Comparison of ENCODE assay signal across 14 cellular contexts in genomic region chr6:27679968-27680694, GRCh38.
A peak's percentile ranks its signal among the peaks of the same experiment; 100 is the strongest.
DNase-seq lines count a peak whose midpoint lies in the region; ATAC-seq and TF ChIP-seq lines count a peak whose summit lies in the region.
"Had no signal": no experiment of that assay in that cellular context is flagged by ENCODE, and none has a peak within 500 bp of the region (broad histone marks: within the 10 kb centered on the region; RNA-seq: fewer than 3 reads in every experiment).

No MANE protein-coding gene starts in this region.

- TF ChIP-seq CTCF in A673 (conservative IDR thresholded peaks at IDR 0.05; ENCODE audit: low read depth, low read length) = no peak
- TF ChIP-seq CTCF in body of pancreas (IDR thresholded peaks at IDR 0.05) = no peak

- H3K4me1 ChIP-seq in A673 (ENCODE audit: insufficient read depth, low read length, poor library complexity, severe bottlenecking) = no peaks in the 10 kb centered on the region
- H3K4me1 ChIP-seq in iPS-18a (ENCODE audit: control insufficient read depth, low read depth, low read length) = no peaks in the 10 kb centered on the region
- no peaks in the 10 kb centered on the region for H3K4me1 ChIP-seq in body of pancreas

- H3K4me1 Mint-ChIP-seq in activated naive CD8-positive, alpha-beta T cell treated with anti-CD3 and anti-CD28 coated beads, Interleukin-2, amount 10 ng/mL, durations not matched to agents 7 days and 5 days = peaks cover 19% of the 10 kb centered on the region

- H3K9me3 Mint-ChIP-seq in activated naive CD8-positive, alpha-beta T cell treated with anti-CD3 and anti-CD28 coated beads, Interleukin-2, amount 10 ng/mL, durations not matched to agents 7 days and 5 days = peaks cover 9% of the 10 kb centered on the region

- H3K27ac Mint-ChIP-seq in activated naive CD8-positive, alpha-beta T cell treated with anti-CD3 and anti-CD28 coated beads, Interleukin-2, amount 10 ng/mL, durations not matched to agents 7 days and 5 days = peak overlapping the region; percentile 51

- 8 to 20% methylated on average over 47 of the region's 47 CpGs for WGBS in body of pancreas, 2 donors

- intact Hi-C loops in A673 (cut with micrococcal nuclease; ENCODE audit: unreplicated experiment) (loop anchor here (10.0 kb wide), 1 partner anchor 495 kb away; no protein-coding TSS in a partner anchor), body of pancreas (cut with DNase I) (no loop called here)

- DNase-seq in A673 (ENCODE audit: low spot score) (no peak), body of pancreas (no peak)
- no peak for DNase-seq in activated naive CD8-positive, alpha-beta T cell treated with anti-CD3 and anti-CD28 coated beads, Interleukin-2, amount 10 ng/mL, durations not matched to agents 7 days and 5 days
- DNase-seq: effector CD8-positive, alpha-beta T cell; NCI-H526 treated with DMSO at 0.1 percent for 48 hours had no signal

- H3K36me3 ChIP-seq in A673 (ENCODE audit: insufficient read depth, low read length, poor library complexity, severe bottlenecking) (no peaks in the 10 kb centered on the region), iPS-18a (ENCODE audit: control insufficient read depth, low read depth, low read length) (no peaks in the 10 kb centered on the region), body of pancreas (replicated peaks in 1 of 2; ENCODE audit: insufficient read depth in 1 of 2, low read depth in 2 of 2) (no peaks in the 10 kb centered on the region)
- H3K36me3 ChIP-seq: BLaER1, MG63, right atrium auricular region had no signal

- H3K36me3 Mint-ChIP-seq in activated naive CD8-positive, alpha-beta T cell treated with anti-CD3 and anti-CD28 coated beads, Interleukin-2, amount 10 ng/mL, durations not matched to agents 7 days and 5 days = peaks cover 6% of the 10 kb centered on the region

- H3K9me3 ChIP-seq in A673 (ENCODE audit: low read depth, low read length, poor library complexity, severe bottlenecking) = no peaks in the 10 kb centered on the region
- H3K9me3 ChIP-seq in iPS-18a (ENCODE audit: control insufficient read depth, low read depth, low read length) = no peaks in the 10 kb centered on the region
- peaks cover 0 to 5% (median 0%) of the 10 kb centered on the region in 3 donors for H3K9me3 ChIP-seq in body of pancreas

- TF ChIP-seq POLR2A in body of pancreas (IDR thresholded peaks at IDR 0.05) = no peak

- POLR2A ChIA-PET in A673 (lab: Charles Lee; ENCODE audit: low non-redundant PET) = no interaction called here
- POLR2A ChIA-PET in activated naive CD8-positive, alpha-beta T cell treated with anti-CD3 and anti-CD28 coated beads, Interleukin-2, amount 10 ng/mL, durations not matched to agents 7 days and 5 days (lab: Charles Lee) = no interaction called here

- no peak overlapping the region for H3K9ac ChIP-seq in iPS-18a (ENCODE audit: low read length)
- H3K9ac ChIP-seq: BLaER1 had no signal

- H3K27ac ChIP-seq in A673 (ENCODE audit: low read depth, low read length, poor library complexity, severe bottlenecking) (no peak overlapping the region), iPS-18a (ENCODE audit: low read length) (no peak overlapping the region), body of pancreas (no peak overlapping the region)
- H3K27ac ChIP-seq: BLaER1, right atrium auricular region, SK-N-MC had no signal

- H3K27me3 Mint-ChIP-seq in activated naive CD8-positive, alpha-beta T cell treated with anti-CD3 and anti-CD28 coated beads, Interleukin-2, amount 10 ng/mL, durations not matched to agents 7 days and 5 days = peaks cover 77% of the 10 kb centered on the region

- peak; percentile 26 for ATAC-seq in GM19351 (IDR thresholded peaks at IDR 0.05; ENCODE audit: unreplicated experiment)
- no peak for ATAC-seq in activated naive CD8-positive, alpha-beta T cell treated with anti-CD3 and anti-CD28 coated beads, Interleukin-2, amount 10 ng/mL, durations not matched to agents 7 days and 5 days (ENCODE audit: low read depth)
- ATAC-seq in body of pancreas = no peak
- no peak for ATAC-seq in GM21576 (IDR thresholded peaks at IDR 0.05; ENCODE audit: unreplicated experiment)
- ATAC-seq in GM18517 (IDR thresholded peaks at IDR 0.05; ENCODE audit: unreplicated experiment) = no peak
- ATAC-seq in HG02852 (IDR thresholded peaks at IDR 0.05; ENCODE audit: unreplicated experiment) = no peak

- peak overlapping the region; percentile 41 for H3K4me3 Mint-ChIP-seq in activated naive CD8-positive, alpha-beta T cell treated with anti-CD3 and anti-CD28 coated beads, Interleukin-2, amount 10 ng/mL, durations not matched to agents 7 days and 5 days

- no TSS peak for BruUV-seq in A673 (replicated peaks; lab: Mats Ljungman, UMichigan)

- no peaks in the 10 kb centered on the region for H3K27me3 ChIP-seq in A673 (replicated peaks; ENCODE audit: insufficient read depth, low read depth, low read length, poor library complexity)
- H3K27me3 ChIP-seq in iPS-18a (ENCODE audit: control insufficient read depth, insufficient read depth, low read length) = peaks cover 72% of the 10 kb centered on the region
- peaks cover 0 to 51% of the 10 kb centered on the region in 2 donors for H3K27me3 ChIP-seq in body of pancreas
- H3K27me3 ChIP-seq: BLaER1, MG63 had no signal

- peak overlapping the region; percentile 19 for H3K4me3 ChIP-seq in A673 (ENCODE audit: low read depth, low read length, poor library complexity, severe bottlenecking)
- H3K4me3 ChIP-seq in iPS-18a (ENCODE audit: low read length) = peak overlapping the region; percentile 77
- H3K4me3 ChIP-seq in body of pancreas = no peak overlapping the region
- H3K4me3 ChIP-seq: BLaER1, right atrium auricular region, SK-N-MC had no signal

- CTCF ChIA-PET in A673 (lab: Charles Lee) = no interaction called here

Comparison
In these comparisons a context has a peak if more than half of its experiments do, and no peak if none do; other contexts are left out.
1. H3K4me3 ChIP-seq: peak in A673 (single experiment) and iPS-18a (single experiment); none in body of pancreas (0 of 2).